24 cellular contexts compared by ENCODE assay signal in the genomic region with DNA sequence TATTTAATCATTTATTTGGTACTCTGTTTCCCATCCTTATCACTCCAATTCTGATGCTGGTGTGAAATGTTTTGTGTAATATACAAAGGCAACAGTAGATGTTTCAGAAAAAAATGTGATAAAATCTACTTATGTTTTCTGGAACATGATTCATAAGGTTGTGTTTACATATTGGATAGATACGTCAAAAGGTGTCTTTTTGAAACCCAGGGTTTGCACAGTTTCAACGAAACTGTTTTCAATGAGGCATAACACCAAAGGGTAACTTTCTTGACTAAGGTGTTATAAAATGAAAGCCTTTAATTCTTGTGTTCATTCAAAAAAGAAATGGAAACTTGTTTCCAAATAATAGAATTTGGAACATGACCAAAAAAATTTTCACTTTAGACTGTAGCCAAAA.
"Had no signal": no experiment of that assay in that cellular context is flagged by ENCODE, and none has a peak within 500 bp of the region (broad histone marks: within the 10 kb centered on the region; RNA-seq: fewer than 3 reads in every experiment).

No MANE protein-coding gene starts in this region.

- H3K4me1 ChIP-seq: parathyroid adenoma had no signal

- H3K9ac ChIP-seq: parathyroid adenoma had no signal

- H2AFZ ChIP-seq: hepatocyte, parathyroid adenoma had no signal

- H3K27me3 ChIP-seq: hepatocyte, right lobe of liver had no signal

- FAIRE-seq: endothelial cell of umbilical vein, kidney, urothelium cell line had no signal

- H3K9me3 ChIP-seq: left ventricle myocardium inferior, lower lobe of right lung, psoas muscle, right lobe of liver, stomach had no signal

- H3K27me3 Mint-ChIP-seq: memory B cell had no signal

- H3K27ac Mint-ChIP-seq: endodermal cell, memory B cell, mesothelial cell of epicardium, natural killer cell had no signal

- H3K4me3 ChIP-seq: coronary artery, hepatocyte, left ventricle myocardium inferior, lower lobe of right lung, psoas muscle, right lobe of liver, stomach had no signal

- H3K4me3 Mint-ChIP-seq: memory B cell had no signal

- ATAC-seq: left cardiac atrium, lower lobe of right lung, natural killer cell, psoas muscle, right lobe of liver had no signal

- DNase-seq: effector CD4-positive, alpha-beta T cell; endodermal cell; erythroblast; foreskin melanocyte; head of caudate nucleus; kidney; left cardiac atrium; left ventricle myocardium inferior; lower lobe of right lung; natural killer cell; psoas muscle; retina; right lobe of liver; stimulated activated CD4-positive, alpha-beta T cell treated with anti-CD3 and anti-CD28 coated beads, Interleukin-2, amount 100 ng/mL, for 24 hours; stimulated activated naive CD4-positive, alpha-beta T cell; stomach; trophoblast cell had no signal

- H3K36me3 Mint-ChIP-seq: natural killer cell had no signal

- H3K27ac ChIP-seq: coronary artery, hepatocyte, left ventricle myocardium inferior, lower lobe of right lung, parathyroid adenoma, psoas muscle, right lobe of liver, stomach had no signal

- H3K36me3 ChIP-seq: lower lobe of right lung, right lobe of liver had no signal

- H3K9me3 Mint-ChIP-seq: endodermal cell had no signal

- H3K4me2 ChIP-seq: hepatocyte had no signal
